ENCODE assay signal across 8 cellular contexts in genomic region chr16:87950765-87951549, GRCh38. TPM values are rescaled to one million over a fixed set of nuclear protein-coding genes. Genes with fewer than 3 reads are reported as not detected.
DNase-seq lines count a peak whose midpoint lies in the region; ATAC-seq, FAIRE-seq and TF ChIP-seq lines count a peak whose summit lies in the region.

Gene BANP (plus strand): TSS chr16:87951434. CDS start chr16:87975116, 23,682 bp downstream.

- peak; percentile 37 for TF ChIP-seq CTCF in AG09309 (IDR thresholded peaks at IDR 0.05; ENCODE audit: control insufficient read depth, insufficient read depth, low read depth, low read length, missing control alignments)
- TF ChIP-seq CTCF in WI38 (IDR thresholded peaks at IDR 0.05; ENCODE audit: low read depth, low read length): no peak
- TF ChIP-seq CTCF in bronchial epithelial cell (IDR thresholded peaks at IDR 0.05; ENCODE audit: insufficient read depth, low read length, severe bottlenecking): peak; percentile 35

- H3K27me3 ChIP-seq in bronchial epithelial cell (ENCODE audit: control insufficient read depth, insufficient read depth, low read length) (no peaks in the 10 kb centered on the region), small intestine (ENCODE audit: control insufficient read depth in 2 of 2, insufficient read depth in 2 of 2, low read length in 2 of 2) (no peaks in the 10 kb centered on the region)

- H3K4me3 ChIP-seq in AG09309 (ENCODE audit: control insufficient read depth, low read depth, low read length): peak within 1 kb of the TSS; percentile 80
- H3K4me3 ChIP-seq in WI38 (ENCODE audit: low read depth, low read length): peak within 1 kb of the TSS; percentile 90
- H3K4me3 ChIP-seq in bronchial epithelial cell (ENCODE audit: low read depth, low read length): peak within 1 kb of the TSS; percentile 77
- H3K4me3 ChIP-seq in small intestine (ENCODE audit: low read depth in 1 of 2, low read length in 2 of 2): peak within 1 kb of the TSS; percentile 93 to 95

- H3K36me3 ChIP-seq in bronchial epithelial cell (ENCODE audit: control insufficient read depth, insufficient read depth, low read length) (no peaks in the 10 kb centered on the region), small intestine (ENCODE audit: control insufficient read depth in 2 of 2, insufficient read depth in 2 of 2, low read length in 2 of 2) (no peaks in the 10 kb centered on the region)

- H3K27ac ChIP-seq in small intestine (ENCODE audit: low read depth in 1 of 2, low read length in 1 of 2): peak within 1 kb of the TSS; percentile 90 to 99

- ATAC-seq in GM18909 (IDR thresholded peaks at IDR 0.05; ENCODE audit: poor library complexity, unreplicated experiment): peak; percentile 89
- ATAC-seq in HG03175 (IDR thresholded peaks at IDR 0.05; ENCODE audit: unreplicated experiment): peak; percentile 88

- WGBS in small intestine, 3 donors: 0% methylated on average over 61 to 73 of the region's 73 CpGs

- FAIRE-seq in bronchial epithelial cell (lab: Jason Lieb, UNC) (no peak), small intestine (lab: Jason Lieb, UNC) (no peak)

- peak; percentile 94 for DNase-seq in AG09309 (ENCODE audit: low read depth)
- peak; percentile 95 for DNase-seq in NCI-H2227 treated with DMSO at 0.1 percent for 48 hours (lab: John Stamatoyannopoulos, UW)
- peak; percentile 95 for DNase-seq in bronchial epithelial cell (ENCODE audit: low read depth)
- DNase-seq in iPS-NIHi11 (ENCODE audit: low spot score): peak; percentile 96
- DNase-seq in small intestine: peak; percentile 99

- H3K4me1 ChIP-seq in small intestine (ENCODE audit: control insufficient read depth in 2 of 2, insufficient read depth in 1 of 2, low read depth in 1 of 2, low read length in 1 of 2): peaks cover 5% of the 10 kb centered on the region in 2 donors

- H3K9me3 ChIP-seq in small intestine (ENCODE audit: control insufficient read depth, low read depth): no peaks in the 10 kb centered on the region

RNA-seq across cellular contexts. Expression of gene BANP, which starts in this region (rescaled TPM):
- total RNA-seq in bronchial epithelial cell: 22.1 and 25.5 TPM in 2 replicates
- polyA plus RNA-seq in small intestine: 10 to 100 TPM; 10.5 to 11.8 (median 11.3) TPM

Comparison
In these comparisons a context has a peak if more than half of its experiments do, and no peak if none do; other contexts are left out.
1. Peak in every context shown above with its lines: DNase-seq, ATAC-seq, H3K4me3 ChIP-seq and H3K27ac ChIP-seq.